9 cellular contexts compared by ENCODE assay signal in the genomic region with DNA sequence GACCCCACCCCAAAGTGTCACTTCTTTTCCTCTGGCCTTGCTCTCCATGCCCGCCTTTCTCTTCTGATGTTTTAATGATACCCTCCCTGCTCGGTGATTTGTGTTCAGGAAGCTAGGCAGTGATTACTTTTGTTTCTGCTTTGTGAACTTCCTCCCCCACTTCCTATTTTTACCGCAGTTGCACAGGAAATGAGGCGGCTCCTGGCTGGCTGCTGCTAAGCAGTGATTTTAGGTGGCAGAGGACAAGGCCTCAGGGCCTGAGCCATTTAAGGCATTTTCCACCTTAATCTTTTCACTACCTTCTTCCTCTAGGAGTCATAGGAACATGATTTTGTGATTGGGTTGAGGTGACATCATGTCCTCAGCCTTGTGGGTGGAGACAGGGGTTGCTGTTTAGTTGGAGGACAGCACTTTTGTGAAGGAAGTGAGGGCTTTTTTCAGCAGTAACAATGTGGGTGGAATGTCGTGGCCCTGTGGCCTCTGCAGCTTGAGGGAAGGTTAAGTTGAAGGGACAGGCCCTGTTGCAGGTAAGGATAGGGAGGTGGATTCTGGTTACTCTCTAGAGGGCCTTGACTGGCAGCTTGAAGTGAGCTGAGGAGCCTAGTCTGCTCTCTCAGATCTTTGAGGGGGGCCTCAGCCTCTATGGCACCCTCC.
DNase-seq lines count a peak whose midpoint lies in the region; FAIRE-seq and TF ChIP-seq lines count a peak whose summit lies in the region.
"Had no signal": no experiment of that assay in that cellular context is flagged by ENCODE, and none has a peak within 500 bp of the region (broad histone marks: within the 10 kb centered on the region; RNA-seq: fewer than 3 reads in every experiment).

No MANE protein-coding gene starts in this region.

- DNase-seq in NCI-H2029 (lab: John Stamatoyannopoulos, UW): peak; percentile 49
- DNase-seq in NCI-H2029 treated with DMSO at 0.1 percent for 48 hours (lab: John Stamatoyannopoulos, UW): no peak
- DNase-seq in HTR-8/SVneo (ENCODE audit: insufficient read length, low spot score): peak; percentile 45
- DNase-seq in cardiac fibroblast (ENCODE audit: low read depth in 2 of 2): peak; percentile 81 to 90
- peak; percentile 92 for DNase-seq in left kidney (ENCODE audit: low read depth, low spot score)
- DNase-seq in stimulated activated CD4-positive, alpha-beta T cell treated with anti-CD3 and anti-CD28 coated beads, Interleukin-4, amount 100 ng/mL, for 48 hours (ENCODE audit: low read depth in 2 of 2): peak; percentile 34 to 38
- no peak for DNase-seq in posterior cingulate gyrus

- intact Hi-C loops in posterior cingulate gyrus (cut with DNase I): no loop called here

- TF ChIP-seq CTCF in WI38 (IDR thresholded peaks at IDR 0.05; ENCODE audit: low read depth, low read length): no peak
- TF ChIP-seq CTCF in cardiac fibroblast (IDR thresholded peaks at IDR 0.05; ENCODE audit: low read depth, low read length): no peak

- FAIRE-seq in HTR-8/SVneo (lab: Jason Lieb, UNC): peak; percentile 69
- FAIRE-seq: A204.1 had no signal

- H3K4me3 ChIP-seq in WI38 (ENCODE audit: low read depth, low read length) (0 out of 2 replicates have a peak overlapping the region, but pooled peaks have one; percentile 10), cardiac fibroblast (replicated peaks in 1 of 2; ENCODE audit: low read depth in 2 of 2, low read length in 2 of 2) (no peak overlapping the region)

Comparison
In these comparisons a context has a peak if more than half of its experiments do, and no peak if none do; other contexts are left out.
1. DNase-seq: peak in NCI-H2029 (single experiment), HTR-8/SVneo (single experiment), cardiac fibroblast (2 of 2), left kidney (single experiment) and stimulated activated CD4-positive, alpha-beta T cell treated with anti-CD3 and anti-CD28 coated beads, Interleukin-4, amount 100 ng/mL, for 48 hours (2 of 2); none in NCI-H2029 treated with DMSO at 0.1 percent for 48 hours (single experiment) and posterior cingulate gyrus (0 of 10).